ENCODE assay signal across 1 cellular context in the genomic region with DNA sequence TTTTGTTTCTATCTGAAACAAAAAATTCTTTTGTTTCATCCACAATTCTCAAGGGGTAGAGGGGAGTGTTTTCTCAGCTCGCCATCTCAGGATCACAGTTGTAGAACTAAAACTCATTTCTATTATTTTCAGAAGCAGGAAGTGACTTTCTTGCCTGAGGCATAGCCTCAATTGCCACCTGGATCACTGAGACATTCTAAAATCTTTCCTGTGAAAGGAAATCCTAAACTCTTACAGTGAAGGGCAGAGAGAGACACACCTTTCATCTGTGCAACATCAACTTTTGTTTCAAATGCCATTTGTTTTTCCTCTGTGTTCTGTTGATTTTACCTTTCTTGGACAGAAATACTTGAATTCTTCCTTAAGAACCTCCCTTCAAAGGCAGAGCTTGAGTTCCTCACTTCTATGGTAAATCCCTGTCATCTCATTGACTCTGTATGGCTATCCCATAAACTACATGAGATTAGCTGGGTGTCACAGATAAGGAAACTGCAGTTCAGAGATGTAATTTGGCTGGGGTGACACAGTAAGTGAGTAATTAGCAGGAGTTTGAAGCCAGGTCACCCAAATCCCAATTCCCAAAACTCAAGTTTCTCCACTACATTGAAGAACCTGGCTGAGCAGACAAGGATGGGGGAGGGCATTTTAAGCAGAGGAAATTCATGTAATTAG.
TF ChIP-seq lines count a peak whose summit lies in the region.

No MANE protein-coding gene starts in this region.

TF ChIP-seq in IMR-90, 13 proteins besides CTCF, POLR2A, EP300 and RAD21 (continued from another document):
- TF ChIP-seq, protein P1, sequence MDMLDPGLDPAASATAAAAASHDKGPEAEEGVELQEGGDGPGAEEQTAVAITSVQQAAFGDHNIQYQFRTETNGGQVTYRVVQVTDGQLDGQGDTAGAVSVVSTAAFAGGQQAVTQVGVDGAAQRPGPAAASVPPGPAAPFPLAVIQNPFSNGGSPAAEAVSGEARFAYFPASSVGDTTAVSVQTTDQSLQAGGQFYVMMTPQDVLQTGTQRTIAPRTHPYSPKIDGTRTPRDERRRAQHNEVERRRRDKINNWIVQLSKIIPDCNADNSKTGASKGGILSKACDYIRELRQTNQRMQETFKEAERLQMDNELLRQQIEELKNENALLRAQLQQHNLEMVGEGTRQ (IDR thresholded peaks at IDR 0.05; ENCODE audit: low read depth, low read length): no peak
- TF ChIP-seq NFE2L2 (IDR thresholded peaks at IDR 0.05; ENCODE audit: low read depth, low read length) (no peak), FOS (IDR thresholded peaks at IDR 0.05; ENCODE audit: low read depth, low read length) (no peak), BHLHE40 (IDR thresholded peaks at IDR 0.05; ENCODE audit: low read depth, low read length) (no peak), MAZ (IDR thresholded peaks at IDR 0.05; ENCODE audit: borderline replicate concordance, low read depth, low read length) (no peak), CEBPB (IDR thresholded peaks at IDR 0.05; ENCODE audit: low read depth, low read length) (no peak)
